17 cellular contexts compared by ENCODE assay signal in genomic region chr3:16881896-16882645, GRCh38. TPM values are rescaled to one million over a fixed set of nuclear protein-coding genes. Genes with fewer than 3 reads are reported as not detected.
DNase-seq lines count a peak whose midpoint lies in the region; ATAC-seq and TF ChIP-seq lines count a peak whose summit lies in the region.
"Had no signal": no experiment of that assay in that cellular context is flagged by ENCODE, and none has a peak within 500 bp of the region (broad histone marks: within the 10 kb centered on the region; RNA-seq: fewer than 3 reads in every experiment).

No MANE protein-coding gene starts in this region.

- no peak for DNase-seq in breast epithelium (ENCODE audit: low spot score in 2 of 2)
- no peak for DNase-seq in mammary epithelial cell
- DNase-seq in cerebellar cortex (ENCODE audit: low spot score), result peak; percentile 62
- DNase-seq in naive B cell, result no peak
- peak; percentile 27 to 67 for DNase-seq in tibial artery
- no peak for DNase-seq in prostate gland (ENCODE audit: low spot score)
- DNase-seq: activated CD4-positive, alpha-beta T cell treated with anti-CD3 and anti-CD28 coated beads for 4 hours; hypothalamus; NCI-H2081; NCI-H748 treated with DMSO at 0.1 percent for 48 hours; nephron progenitor cell; stimulated activated CD4-positive, alpha-beta T cell treated with anti-CD3 and anti-CD28 coated beads, Interleukin-2, amount 100 ng/mL, for 24 hours; stimulated activated CD8-positive, alpha-beta memory T cell treated with anti-CD3 and anti-CD28 coated beads, Interleukin-4, amount 100 ng/mL, for 48 hours had no signal

- H3K4me1 ChIP-seq in breast epithelium, result peaks cover 0 to 4% of the 10 kb centered on the region in 2 donors
- peaks cover 4% of the 10 kb centered on the region for H3K4me1 ChIP-seq in mammary epithelial cell (ENCODE audit: insufficient read depth, low read length)
- peaks cover 0 to 39% (median 17%) of the 10 kb centered on the region in 4 donors for H3K4me1 ChIP-seq in tibial artery
- no peaks in the 10 kb centered on the region for H3K4me1 ChIP-seq in prostate gland (replicated peaks)
- peaks cover 0 to 31% (median 0%) of the 10 kb centered on the region in 3 donors for H3K4me1 ChIP-seq in gastroesophageal sphincter

- H3K4me3 Mint-ChIP-seq in naive B cell, result peak overlapping the region in 6 of 8 donors; percentile 10 to 90 (median 60)

- peak overlapping the region in 5 of 6 donors; percentile 13 to 98 (median 33) for H3K27ac Mint-ChIP-seq in naive B cell
- H3K27ac Mint-ChIP-seq: nephron progenitor cell had no signal

- BruUV-seq in mammary epithelial cell (replicated peaks; lab: Mats Ljungman, UMichigan), result no TSS peak

- no peak overlapping the region for H3K4me3 ChIP-seq in breast epithelium
- H3K4me3 ChIP-seq in mammary epithelial cell (replicated peaks in 1 of 3; ENCODE audit: insufficient read depth in 1 of 3, low read depth in 2 of 3, low read length in 3 of 3), result no peak overlapping the region
- H3K4me3 ChIP-seq in tibial artery, result no peak overlapping the region
- H3K4me3 ChIP-seq in prostate gland, result no peak overlapping the region
- no peak overlapping the region for H3K4me3 ChIP-seq in gastroesophageal sphincter
- H3K4me3 ChIP-seq: esophagus muscularis mucosa had no signal

- no peak for TF ChIP-seq EP300 in gastroesophageal sphincter (IDR thresholded peaks at IDR 0.05)

- TF ChIP-seq CTCF in breast epithelium (IDR thresholded peaks at IDR 0.05) (no peak), mammary epithelial cell (conservative IDR thresholded peaks at IDR 0.05 in 1 of 2, IDR thresholded peaks at IDR 0.05 in 1 of 2; ENCODE audit: extremely low read depth in 1 of 2, insufficient read depth in 1 of 2, low read depth in 1 of 2, low read length in 2 of 2) (no peak), tibial artery (IDR thresholded peaks at IDR 0.05) (no peak), prostate gland (IDR thresholded peaks at IDR 0.05) (no peak), gastroesophageal sphincter (IDR thresholded peaks at IDR 0.05) (no peak)

- no peaks in the 10 kb centered on the region for H4K20me1 ChIP-seq in mammary epithelial cell (ENCODE audit: insufficient read depth, low read length)

- no peaks in the 10 kb centered on the region for H3K9me3 ChIP-seq in breast epithelium
- no peaks in the 10 kb centered on the region for H3K9me3 ChIP-seq in mammary epithelial cell (replicated peaks; ENCODE audit: insufficient read depth, low read length)
- no peaks in the 10 kb centered on the region for H3K9me3 ChIP-seq in tibial artery
- H3K9me3 ChIP-seq in prostate gland, result no peaks in the 10 kb centered on the region
- H3K9me3 ChIP-seq in gastroesophageal sphincter, result no peaks in the 10 kb centered on the region
- H3K9me3 ChIP-seq: esophagus muscularis mucosa had no signal

- 63% methylated on average over 6 of the region's 6 CpGs for whole genome bisulfite sequencing in mammary epithelial cell (ENCODE audit: low coverage, missing lambda C conversion rate)
- 65% methylated on average over 6 of the region's 6 CpGs for WGBS in prostate gland
- WGBS in gastroesophageal sphincter (ENCODE audit: low coverage in 1 of 2), 2 donors, result 73 to 81% methylated on average over 4 to 6 of the region's 6 CpGs

- no peaks in the 10 kb centered on the region for H3K36me3 Mint-ChIP-seq in naive B cell

- intact Hi-C loops in breast epithelium (cut with DNase I; ENCODE audit: low total_unique reads) (no loop called here), mammary epithelial cell (cut with micrococcal nuclease) (no loop called here), tibial artery (cut with DNase I; ENCODE audit: low total_unique reads) (loop anchor here (10.0 kb wide), 1 partner anchor 333 kb away; no protein-coding TSS in a partner anchor), prostate gland (cut with DNase I) (loop anchor here (10.0 kb wide), 1 partner anchor 353 kb away; no protein-coding TSS in a partner anchor)

- no peak overlapping the region for H3K4me2 ChIP-seq in mammary epithelial cell (ENCODE audit: insufficient read depth, low read depth, low read length)

- H3K27me3 ChIP-seq in breast epithelium, result no peaks in the 10 kb centered on the region
- H3K27me3 ChIP-seq in mammary epithelial cell (ENCODE audit: insufficient read depth, low read length), result peaks cover 12% of the 10 kb centered on the region
- H3K27me3 ChIP-seq in tibial artery, result no peaks in the 10 kb centered on the region
- H3K27me3 ChIP-seq in prostate gland (replicated peaks; ENCODE audit: insufficient read depth), result no peaks in the 10 kb centered on the region
- H3K27me3 ChIP-seq in gastroesophageal sphincter, result no peaks in the 10 kb centered on the region
- H3K27me3 ChIP-seq: esophagus muscularis mucosa had no signal

- H3K36me3 ChIP-seq in breast epithelium (no peaks in the 10 kb centered on the region), mammary epithelial cell (ENCODE audit: insufficient read depth, low read length) (no peaks in the 10 kb centered on the region), tibial artery (no peaks in the 10 kb centered on the region), prostate gland (no peaks in the 10 kb centered on the region), gastroesophageal sphincter (no peaks in the 10 kb centered on the region)
- H3K36me3 ChIP-seq: esophagus muscularis mucosa had no signal

- dilution Hi-C loops in mammary epithelial cell (cut with HindIII; ENCODE audit: low sequenced_read_pairs), result no loop called here

- no peak overlapping the region for H3K9ac ChIP-seq in mammary epithelial cell (ENCODE audit: insufficient read depth, low read length)

- H2AFZ ChIP-seq in mammary epithelial cell (ENCODE audit: low read depth, low read length), result no peak overlapping the region

- CTCF ChIA-PET in mammary epithelial cell (lab: Charles Lee; ENCODE audit: low non-redundant PET), result no interaction called here

- no peak for TF ChIP-seq POLR2A in breast epithelium (IDR thresholded peaks at IDR 0.05)
- TF ChIP-seq POLR2A in prostate gland (IDR thresholded peaks at IDR 0.05), result no peak
- no peak for TF ChIP-seq POLR2A in gastroesophageal sphincter (IDR thresholded peaks at IDR 0.05)

- peaks cover 16 to 27% (median 26%) of the 10 kb centered on the region in 3 donors for H3K4me1 Mint-ChIP-seq in naive B cell

- no peaks in the 10 kb centered on the region for H3K79me2 ChIP-seq in mammary epithelial cell (ENCODE audit: insufficient read depth, low read length)

- no peaks in the 10 kb centered on the region for H3K27me3 Mint-ChIP-seq in naive B cell

- in situ Hi-C loops in mammary epithelial cell (cut with MboI; ENCODE audit: low sequenced_read_pairs in 2 of 2), result no loop called here

- H3K27ac ChIP-seq in breast epithelium (peak overlapping the region; percentile 86 to 96), mammary epithelial cell (ENCODE audit: insufficient read depth, low read depth, low read length) (no peak overlapping the region), tibial artery (peak overlapping the region; percentile 84 to 87), prostate gland (no peak overlapping the region), gastroesophageal sphincter (peak overlapping the region in 1 of 4 donors; percentile 86)
- H3K27ac ChIP-seq: RWPE1 had no signal

- no peaks in the 10 kb centered on the region for H3K9me3 Mint-ChIP-seq in naive B cell

- no peak for ATAC-seq in naive B cell (ENCODE audit: low read depth in 2 of 2)
- ATAC-seq in gastroesophageal sphincter, result no peak
- no peak for ATAC-seq in HG03432 (IDR thresholded peaks at IDR 0.05; ENCODE audit: unreplicated experiment)

RNA-seq across cellular contexts. Expression of gene PLCL2, which starts 2.7 kb away (rescaled TPM):
- 10 to 100 TPM in 2 of 3 donors, 1 to 10 TPM in 1; 7.8 to 21.9 (median 17.0) TPM for total RNA-seq in breast epithelium
- under 1 TPM; 0.28 to 0.33 TPM for total RNA-seq in mammary epithelial cell
- 0.15 TPM for polyA plus RNA-seq in mammary epithelial cell
- not detected for polyA minus RNA-seq in mammary epithelial cell
- polyA plus RNA-seq in naive B cell (ENCODE audit: low read depth in 6 of 6), result 10 to 100 TPM; 65.7 to 92.7 (median 69.1) TPM
- 10 to 100 TPM in 1 of 2 donors, 1 to 10 TPM in 1; 5.3 to 14.5 TPM for total RNA-seq in prostate gland
- 10 to 100 TPM in 1 of 4 donors, 1 to 10 TPM in 3; 5.1 to 12.3 (median 6.9) TPM for total RNA-seq in gastroesophageal sphincter

Comparison
In these comparisons a context has a peak if more than half of its experiments do, and no peak if none do; other contexts are left out.
1. H3K27ac ChIP-seq: peak in breast epithelium (2 of 2) and tibial artery (2 of 2); none in mammary epithelial cell (single experiment) and prostate gland (0 of 2).
2. RNA of gene PLCL2, which starts 2.7 kb away (total RNA-seq): 7.8 to 21.9 TPM in breast epithelium, 5.3 to 14.5 TPM in prostate gland and 5.1 to 12.3 TPM in gastroesophageal sphincter; 0.28 to 0.33 TPM in mammary epithelial cell; every median in the first group is over 4 times any median in the second.
3. DNase-seq: peak in cerebellar cortex (single experiment) and tibial artery (2 of 2); none in breast epithelium (0 of 2), mammary epithelial cell (single experiment), naive B cell (single experiment) and prostate gland (single experiment).
4. intact Hi-C loops: an anchor here in tibial artery (10.0 kb wide) and prostate gland (10.0 kb wide); none called in breast epithelium and mammary epithelial cell.